26 cellular contexts compared by ENCODE assay signal in genomic region chr7:133510326-133511055, GRCh38.
DNase-seq lines count a peak whose midpoint lies in the region; ATAC-seq and TF ChIP-seq lines count a peak whose summit lies in the region.
"Had no signal": no experiment of that assay in that cellular context is flagged by ENCODE, and none has a peak within 500 bp of the region (broad histone marks: within the 10 kb centered on the region; RNA-seq: fewer than 3 reads in every experiment).

No MANE protein-coding gene starts in this region.

- no peak overlapping the region for H3K4me3 Mint-ChIP-seq in activated T-cell treated with anti-CD3 and anti-CD28 coated beads, Interleukin-2, amount 50 U/mL, for 24 hours
- H3K4me3 Mint-ChIP-seq in CD8-positive, alpha-beta memory T cell = no peak overlapping the region
- H3K4me3 Mint-ChIP-seq: activated CD4-positive, alpha-beta T cell treated with anti-CD3 and anti-CD28 coated beads, Interleukin-2, amount 10 ng/mL, durations not matched to agents 24 days and 14 days; activated naive CD8-positive, alpha-beta T cell; activated T-helper 1 cell treated with anti-CD3 and anti-CD28 coated beads, Interleukin-12 subunit alpha, Interleukin-12 subunit beta, Interleukin-2, Interleukin-4 antibody, amounts not matched to agents 30 ng/mL and 10 ng/mL and 1 ng/mL, durations not matched to agents 14 hours and 24 hours and 36 hours; CD14-positive monocyte; naive thymus-derived CD8-positive, alpha-beta T cell; stimulated activated naive CD8-positive, alpha-beta T cell treated with anti-CD3 and anti-CD28 coated beads, Interleukin-15, Interleukin-2, amounts not matched to agents 100 ng/mL and 50 ng/mL, for 24 hours had no signal

- H3K36me3 ChIP-seq in CD8-positive, alpha-beta memory T cell (ENCODE audit: insufficient read depth, low read length) = no peaks in the 10 kb centered on the region
- H3K36me3 ChIP-seq: Peyer's patch, spleen, tibial artery had no signal

- H3K27ac Mint-ChIP-seq in activated T-cell treated with anti-CD3 and anti-CD28 coated beads, Interleukin-2, amount 50 U/mL, for 24 hours = no peak overlapping the region
- no peak overlapping the region for H3K27ac Mint-ChIP-seq in CD8-positive, alpha-beta memory T cell
- H3K27ac Mint-ChIP-seq: activated CD4-positive, alpha-beta T cell treated with anti-CD3 and anti-CD28 coated beads, Interleukin-2, amount 10 ng/mL, durations not matched to agents 24 days and 14 days; activated naive CD8-positive, alpha-beta T cell; activated T-helper 1 cell treated with anti-CD3 and anti-CD28 coated beads, Interleukin-12 subunit alpha, Interleukin-12 subunit beta, Interleukin-2, Interleukin-4 antibody, amounts not matched to agents 30 ng/mL and 10 ng/mL and 1 ng/mL, durations not matched to agents 14 hours and 24 hours and 36 hours; CD14-positive monocyte; stimulated activated naive CD8-positive, alpha-beta T cell treated with anti-CD3 and anti-CD28 coated beads, Interleukin-15, Interleukin-2, amounts not matched to agents 100 ng/mL and 50 ng/mL, for 24 hours had no signal

- no peak for DNase-seq in HL-60 (ENCODE audit: low read depth in 1 of 2, low spot score in 1 of 2)
- DNase-seq in NCI-H2029 (lab: John Stamatoyannopoulos, UW) = peak; percentile 5
- peak; percentile 43 for DNase-seq in amniotic epithelial cell (ENCODE audit: low read depth)
- peak; percentile 41 for DNase-seq in fibroblast of pulmonary artery (ENCODE audit: low read depth)
- DNase-seq in foreskin melanocyte = no peak
- no peak for DNase-seq in activated T-cell treated with anti-CD3 and anti-CD28 coated beads, Interleukin-2, amount 50 U/mL, for 24 hours
- DNase-seq in CD8-positive, alpha-beta memory T cell = no peak
- DNase-seq: activated CD4-positive, alpha-beta T cell treated with anti-CD3 and anti-CD28 coated beads, Interleukin-2, amount 10 ng/mL, durations not matched to agents 24 days and 14 days; effector CD4-positive, alpha-beta T cell; GF-D8; Kasumi-1; naive thymus-derived CD8-positive, alpha-beta T cell; NCI-H1436; NCI-H446; NK-92 treated with Interleukin-12 subunit alpha and Interleukin-12 subunit beta, amount 100 ng/mL, for 24 hours; Peyer's patch; spleen; stimulated activated CD4-positive, alpha-beta T cell treated with anti-CD3 and anti-CD28 coated beads, Interleukin-4, amount 100 ng/mL, for 24 hours; T-helper 1 cell; tibial artery had no signal

- CTCF ChIA-PET in CD8-positive, alpha-beta memory T cell (lab: Charles Lee) = no interaction called here

- ATAC-seq in GM21515 (IDR thresholded peaks at IDR 0.05; ENCODE audit: unreplicated experiment) = no peak
- ATAC-seq: esophagus mucosa; naive thymus-derived CD8-positive, alpha-beta T cell had no signal

- no peak for TF ChIP-seq CTCF in HL-60 (IDR thresholded peaks at IDR 0.05; ENCODE audit: insufficient read depth, low read length)
- TF ChIP-seq CTCF in fibroblast of pulmonary artery (IDR thresholded peaks at IDR 0.05; ENCODE audit: low read length, missing control alignments) = no peak

- H3K4me1 Mint-ChIP-seq in activated T-cell treated with anti-CD3 and anti-CD28 coated beads, Interleukin-2, amount 50 U/mL, for 24 hours (ENCODE audit: low read depth) = no peaks in the 10 kb centered on the region
- H3K4me1 Mint-ChIP-seq in CD8-positive, alpha-beta memory T cell = peaks cover 0 to 11% (median 0%) of the 10 kb centered on the region in 3 donors
- H3K4me1 Mint-ChIP-seq: activated CD4-positive, alpha-beta T cell treated with anti-CD3 and anti-CD28 coated beads, Interleukin-2, amount 10 ng/mL, durations not matched to agents 24 days and 14 days; CD14-positive monocyte had no signal

- no peaks in the 10 kb centered on the region for H3K9me3 ChIP-seq in CD8-positive, alpha-beta memory T cell (ENCODE audit: low read length)
- H3K9me3 ChIP-seq: Peyer's patch, tibial artery had no signal

- H3K36me3 Mint-ChIP-seq in activated T-cell treated with anti-CD3 and anti-CD28 coated beads, Interleukin-2, amount 50 U/mL, for 24 hours (ENCODE audit: low read depth) = peaks cover 31% of the 10 kb centered on the region
- H3K36me3 Mint-ChIP-seq in CD8-positive, alpha-beta memory T cell = peaks cover 14 to 37% (median 16%) of the 10 kb centered on the region in 3 donors
- H3K36me3 Mint-ChIP-seq: CD14-positive monocyte had no signal

- H3K27me3 ChIP-seq in HL-60 (ENCODE audit: insufficient read depth, poor library complexity, severe bottlenecking) = no peaks in the 10 kb centered on the region
- no peaks in the 10 kb centered on the region for H3K27me3 ChIP-seq in CD8-positive, alpha-beta memory T cell (ENCODE audit: insufficient read depth, low read length, poor library complexity, severe bottlenecking)
- H3K27me3 ChIP-seq: Peyer's patch, spleen, tibial artery had no signal

- H3K9me3 Mint-ChIP-seq in activated T-cell treated with anti-CD3 and anti-CD28 coated beads, Interleukin-2, amount 50 U/mL, for 24 hours = peaks cover 6% of the 10 kb centered on the region
- peaks cover 0 to 5% (median 2%) of the 10 kb centered on the region in 5 donors for H3K9me3 Mint-ChIP-seq in CD8-positive, alpha-beta memory T cell
- H3K9me3 Mint-ChIP-seq: activated CD4-positive, alpha-beta T cell treated with anti-CD3 and anti-CD28 coated beads, Interleukin-2, amount 10 ng/mL, durations not matched to agents 24 days and 14 days had no signal

- H3K4me3 ChIP-seq in HL-60 (replicated peaks; ENCODE audit: insufficient read depth, low read length) (no peak overlapping the region), fibroblast of pulmonary artery (replicated peaks; ENCODE audit: low read depth, low read length) (no peak overlapping the region)
- no peak overlapping the region for H3K4me3 ChIP-seq in CD8-positive, alpha-beta memory T cell (ENCODE audit: low read length)
- H3K4me3 ChIP-seq: Peyer's patch, spleen, tibial artery had no signal

- H3K27me3 Mint-ChIP-seq in activated T-cell treated with anti-CD3 and anti-CD28 coated beads, Interleukin-2, amount 50 U/mL, for 24 hours = no peaks in the 10 kb centered on the region
- peaks cover 0 to 1% of the 10 kb centered on the region in 2 donors for H3K27me3 Mint-ChIP-seq in CD8-positive, alpha-beta memory T cell
- H3K27me3 Mint-ChIP-seq: activated CD4-positive, alpha-beta T cell treated with anti-CD3 and anti-CD28 coated beads, Interleukin-2, amount 10 ng/mL, durations not matched to agents 24 days and 14 days; activated naive CD8-positive, alpha-beta T cell; naive thymus-derived CD8-positive, alpha-beta T cell; stimulated activated naive CD8-positive, alpha-beta T cell treated with anti-CD3 and anti-CD28 coated beads, Interleukin-15, Interleukin-2, amounts not matched to agents 100 ng/mL and 50 ng/mL, for 24 hours had no signal

- POLR2A ChIA-PET in CD8-positive, alpha-beta memory T cell (lab: Charles Lee) = no interaction called here

- no peaks in the 10 kb centered on the region for H3K4me1 ChIP-seq in CD8-positive, alpha-beta memory T cell (ENCODE audit: insufficient read depth, low read length)
- H3K4me1 ChIP-seq: Peyer's patch, spleen, tibial artery had no signal

- H3K27ac ChIP-seq in HL-60 (replicated peaks) = 0 out of 2 replicates have a peak overlapping the region, but pooled peaks have one; percentile 13
- H3K27ac ChIP-seq in CD8-positive, alpha-beta memory T cell (ENCODE audit: low read depth, low read length) = no peak overlapping the region
- H3K27ac ChIP-seq: Peyer's patch, spleen, tibial artery had no signal

Comparison
In these comparisons a context has a peak if more than half of its experiments do, and no peak if none do; other contexts are left out.
1. DNase-seq: peak in NCI-H2029 (single experiment), amniotic epithelial cell (single experiment) and fibroblast of pulmonary artery (single experiment); none in HL-60 (0 of 2), foreskin melanocyte (single experiment), activated T-cell treated with anti-CD3 and anti-CD28 coated beads, Interleukin-2, amount 50 U/mL, for 24 hours (single experiment) and CD8-positive, alpha-beta memory T cell (0 of 5).